1 cellular context compared by ENCODE assay signal in genomic region chr7:138465046-138465445, GRCh38.
TF ChIP-seq lines count a peak whose summit lies in the region.

No MANE protein-coding gene starts in this region.

TF ChIP-seq in GM12878, 131 proteins besides CTCF, POLR2A, EP300 and RAD21:
- TF ChIP-seq RCOR1 (conservative IDR thresholded peaks at IDR 0.05; ENCODE audit: low read depth, low read length) (no peak), JUNB (IDR thresholded peaks at IDR 0.05) (no peak), SMAD5 (IDR thresholded peaks at IDR 0.05; ENCODE audit: low read depth) (no peak), SUZ12 (IDR thresholded peaks at IDR 0.05; ENCODE audit: unreplicated experiment) (no peak), ASH2L (IDR thresholded peaks at IDR 0.05; ENCODE audit: borderline replicate concordance, low read depth) (no peak), IRF5 (IDR thresholded peaks at IDR 0.05; ENCODE audit: borderline replicate concordance) (no peak), CHD4 (IDR thresholded peaks at IDR 0.05) (no peak), BCL11A (IDR thresholded peaks at IDR 0.05; ENCODE audit: low read depth, low read length) (no peak), ZBTB40 (IDR thresholded peaks at IDR 0.05; ENCODE audit: borderline replicate concordance) (no peak), CHD1 (IDR thresholded peaks at IDR 0.05; ENCODE audit: low read depth, low read length) (no peak), TARDBP (IDR thresholded peaks at IDR 0.05; ENCODE audit: borderline replicate concordance) (no peak)
- TF ChIP-seq, protein P1, sequence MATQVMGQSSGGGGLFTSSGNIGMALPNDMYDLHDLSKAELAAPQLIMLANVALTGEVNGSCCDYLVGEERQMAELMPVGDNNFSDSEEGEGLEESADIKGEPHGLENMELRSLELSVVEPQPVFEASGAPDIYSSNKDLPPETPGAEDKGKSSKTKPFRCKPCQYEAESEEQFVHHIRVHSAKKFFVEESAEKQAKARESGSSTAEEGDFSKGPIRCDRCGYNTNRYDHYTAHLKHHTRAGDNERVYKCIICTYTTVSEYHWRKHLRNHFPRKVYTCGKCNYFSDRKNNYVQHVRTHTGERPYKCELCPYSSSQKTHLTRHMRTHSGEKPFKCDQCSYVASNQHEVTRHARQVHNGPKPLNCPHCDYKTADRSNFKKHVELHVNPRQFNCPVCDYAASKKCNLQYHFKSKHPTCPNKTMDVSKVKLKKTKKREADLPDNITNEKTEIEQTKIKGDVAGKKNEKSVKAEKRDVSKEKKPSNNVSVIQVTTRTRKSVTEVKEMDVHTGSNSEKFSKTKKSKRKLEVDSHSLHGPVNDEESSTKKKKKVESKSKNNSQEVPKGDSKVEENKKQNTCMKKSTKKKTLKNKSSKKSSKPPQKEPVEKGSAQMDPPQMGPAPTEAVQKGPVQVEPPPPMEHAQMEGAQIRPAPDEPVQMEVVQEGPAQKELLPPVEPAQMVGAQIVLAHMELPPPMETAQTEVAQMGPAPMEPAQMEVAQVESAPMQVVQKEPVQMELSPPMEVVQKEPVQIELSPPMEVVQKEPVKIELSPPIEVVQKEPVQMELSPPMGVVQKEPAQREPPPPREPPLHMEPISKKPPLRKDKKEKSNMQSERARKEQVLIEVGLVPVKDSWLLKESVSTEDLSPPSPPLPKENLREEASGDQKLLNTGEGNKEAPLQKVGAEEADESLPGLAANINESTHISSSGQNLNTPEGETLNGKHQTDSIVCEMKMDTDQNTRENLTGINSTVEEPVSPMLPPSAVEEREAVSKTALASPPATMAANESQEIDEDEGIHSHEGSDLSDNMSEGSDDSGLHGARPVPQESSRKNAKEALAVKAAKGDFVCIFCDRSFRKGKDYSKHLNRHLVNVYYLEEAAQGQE (IDR thresholded peaks at IDR 0.05; ENCODE audit: low read depth, low read length) = no peak
- TF ChIP-seq, protein P2, sequence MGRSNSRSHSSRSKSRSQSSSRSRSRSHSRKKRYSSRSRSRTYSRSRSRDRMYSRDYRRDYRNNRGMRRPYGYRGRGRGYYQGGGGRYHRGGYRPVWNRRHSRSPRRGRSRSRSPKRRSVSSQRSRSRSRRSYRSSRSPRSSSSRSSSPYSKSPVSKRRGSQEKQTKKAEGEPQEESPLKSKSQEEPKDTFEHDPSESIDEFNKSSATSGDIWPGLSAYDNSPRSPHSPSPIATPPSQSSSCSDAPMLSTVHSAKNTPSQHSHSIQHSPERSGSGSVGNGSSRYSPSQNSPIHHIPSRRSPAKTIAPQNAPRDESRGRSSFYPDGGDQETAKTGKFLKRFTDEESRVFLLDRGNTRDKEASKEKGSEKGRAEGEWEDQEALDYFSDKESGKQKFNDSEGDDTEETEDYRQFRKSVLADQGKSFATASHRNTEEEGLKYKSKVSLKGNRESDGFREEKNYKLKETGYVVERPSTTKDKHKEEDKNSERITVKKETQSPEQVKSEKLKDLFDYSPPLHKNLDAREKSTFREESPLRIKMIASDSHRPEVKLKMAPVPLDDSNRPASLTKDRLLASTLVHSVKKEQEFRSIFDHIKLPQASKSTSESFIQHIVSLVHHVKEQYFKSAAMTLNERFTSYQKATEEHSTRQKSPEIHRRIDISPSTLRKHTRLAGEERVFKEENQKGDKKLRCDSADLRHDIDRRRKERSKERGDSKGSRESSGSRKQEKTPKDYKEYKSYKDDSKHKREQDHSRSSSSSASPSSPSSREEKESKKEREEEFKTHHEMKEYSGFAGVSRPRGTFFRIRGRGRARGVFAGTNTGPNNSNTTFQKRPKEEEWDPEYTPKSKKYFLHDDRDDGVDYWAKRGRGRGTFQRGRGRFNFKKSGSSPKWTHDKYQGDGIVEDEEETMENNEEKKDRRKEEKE (IDR thresholded peaks at IDR 0.05) = no peak
